In the genomic region with DNA sequence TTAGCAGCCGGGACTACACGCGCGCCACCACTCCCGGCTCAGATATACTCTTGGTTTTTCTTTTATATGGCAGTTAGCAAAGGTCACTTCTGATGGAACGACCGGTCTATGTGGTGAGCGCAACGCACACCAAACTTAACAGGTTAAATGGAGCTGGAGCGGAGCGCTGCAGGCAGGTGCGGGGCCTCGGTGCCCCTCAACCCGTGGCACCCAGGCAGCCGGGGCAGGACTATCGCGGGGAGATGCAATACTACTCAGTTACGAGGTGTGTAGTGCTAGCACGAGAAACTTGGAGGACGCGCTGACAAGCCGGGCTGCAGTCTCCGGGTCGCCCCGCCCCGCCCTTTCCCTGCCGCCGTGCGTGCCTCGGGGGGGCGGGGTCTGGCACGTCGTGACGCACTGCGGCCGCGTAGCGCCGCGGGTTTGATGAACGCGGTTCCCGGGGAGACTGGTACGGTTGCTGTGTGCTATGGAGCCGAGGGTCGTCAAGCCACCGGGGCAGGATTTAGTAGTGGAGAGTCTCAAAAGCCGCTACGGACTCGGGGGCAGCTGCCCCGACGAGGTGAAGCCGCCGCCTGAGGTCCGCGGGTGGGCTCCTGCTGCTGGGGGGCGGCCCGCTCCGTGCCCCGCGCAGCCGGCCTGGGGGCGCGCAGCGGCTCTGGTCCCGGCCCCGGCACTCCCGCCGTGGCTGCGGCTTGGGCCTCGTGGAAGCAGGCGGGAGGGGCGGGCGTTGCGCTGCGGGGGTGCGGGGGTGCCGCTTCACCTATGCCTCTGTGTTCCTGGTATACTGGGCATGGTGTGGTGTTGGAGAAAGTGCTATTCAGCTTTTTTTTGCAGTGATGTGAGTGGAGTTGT, we compare ENCODE assay signal across 8 cellular contexts. TPM values are rescaled to one million over a fixed set of nuclear protein-coding genes. Genes with fewer than 3 reads are reported as not detected.
DNase-seq lines count a peak whose midpoint lies in the region; ATAC-seq lines count a peak whose summit lies in the region.

A gene with protein sequence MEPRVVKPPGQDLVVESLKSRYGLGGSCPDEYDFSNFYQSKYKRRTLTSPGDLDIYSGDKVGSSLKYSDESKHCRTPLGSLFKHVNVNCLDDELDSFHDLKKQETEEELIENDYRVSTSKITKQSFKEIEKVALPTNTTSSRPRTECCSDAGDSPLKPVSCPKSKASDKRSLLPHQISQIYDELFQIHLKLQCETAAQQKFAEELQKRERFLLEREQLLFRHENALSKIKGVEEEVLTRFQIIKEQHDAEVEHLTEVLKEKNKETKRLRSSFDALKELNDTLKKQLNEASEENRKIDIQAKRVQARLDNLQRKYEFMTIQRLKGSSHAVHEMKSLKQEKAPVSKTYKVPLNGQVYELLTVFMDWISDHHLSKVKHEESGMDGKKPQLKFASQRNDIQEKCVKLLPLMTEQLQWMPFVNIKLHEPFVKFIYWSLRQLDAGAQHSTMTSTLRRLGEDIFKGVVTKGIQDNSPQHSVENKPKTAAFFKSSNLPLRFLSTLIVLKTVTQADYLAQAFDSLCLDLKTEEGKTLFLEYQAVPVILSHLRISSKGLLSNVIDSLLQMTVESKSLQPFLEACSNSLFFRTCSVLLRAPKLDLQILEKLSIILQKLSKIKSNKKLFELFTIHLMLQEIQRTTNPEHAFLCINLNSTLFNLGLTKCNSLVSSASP (plus strand): TSS at position 418 of the 855 bp plus-strand sequence. CDS start 52 bp downstream, at position 470.

- H3K9me3 Mint-ChIP-seq in activated T-helper 1 cell treated with anti-CD3 and anti-CD28 coated beads, Interleukin-12 subunit alpha, Interleukin-12 subunit beta, Interleukin-2, Interleukin-4 antibody, amounts not matched to agents 30 ng/mL and 10 ng/mL and 1 ng/mL, durations not matched to agents 14 hours and 24 hours and 36 hours = no peaks in the 10 kb centered on the region
- no peaks in the 10 kb centered on the region for H3K9me3 Mint-ChIP-seq in natural killer cell treated with Interleukin-12 subunit alpha and Interleukin-12 subunit beta and Interleukin-15 and Interleukin-18, amount 100 ng/mL, for 72 hours

- ATAC-seq in GM21825 (IDR thresholded peaks at IDR 0.05; ENCODE audit: unreplicated experiment) = peak; percentile 97
- peak; percentile 98 to 99 for ATAC-seq in natural killer cell treated with Interleukin-12 subunit alpha and Interleukin-12 subunit beta and Interleukin-15 and Interleukin-18, amount 100 ng/mL, for 72 hours

- peak within 1 kb of the TSS; percentile 100 for H3K27ac Mint-ChIP-seq in activated T-helper 1 cell treated with anti-CD3 and anti-CD28 coated beads, Interleukin-12 subunit alpha, Interleukin-12 subunit beta, Interleukin-2, Interleukin-4 antibody, amounts not matched to agents 30 ng/mL and 10 ng/mL and 1 ng/mL, durations not matched to agents 14 hours and 24 hours and 36 hours
- peak within 1 kb of the TSS; percentile 60 to 82 for H3K27ac Mint-ChIP-seq in natural killer cell treated with Interleukin-12 subunit alpha and Interleukin-12 subunit beta and Interleukin-15 and Interleukin-18, amount 100 ng/mL, for 72 hours

- peaks cover 30% of the 10 kb centered on the region for H3K36me3 Mint-ChIP-seq in activated T-helper 1 cell treated with anti-CD3 and anti-CD28 coated beads, Interleukin-12 subunit alpha, Interleukin-12 subunit beta, Interleukin-2, Interleukin-4 antibody, amounts not matched to agents 30 ng/mL and 10 ng/mL and 1 ng/mL, durations not matched to agents 14 hours and 24 hours and 36 hours (ENCODE audit: low read depth)
- peaks cover 18% of the 10 kb centered on the region for H3K36me3 Mint-ChIP-seq in natural killer cell treated with Interleukin-12 subunit alpha and Interleukin-12 subunit beta and Interleukin-15 and Interleukin-18, amount 100 ng/mL, for 72 hours

- H3K27me3 Mint-ChIP-seq in activated T-helper 1 cell treated with anti-CD3 and anti-CD28 coated beads, Interleukin-12 subunit alpha, Interleukin-12 subunit beta, Interleukin-2, Interleukin-4 antibody, amounts not matched to agents 30 ng/mL and 10 ng/mL and 1 ng/mL, durations not matched to agents 14 hours and 24 hours and 36 hours (ENCODE audit: insufficient read depth) = no peaks in the 10 kb centered on the region
- no peaks in the 10 kb centered on the region for H3K27me3 Mint-ChIP-seq in natural killer cell treated with Interleukin-12 subunit alpha and Interleukin-12 subunit beta and Interleukin-15 and Interleukin-18, amount 100 ng/mL, for 72 hours

- intact Hi-C loops in activated T-helper 1 cell treated with anti-CD3 and anti-CD28 coated beads, Interleukin-12 subunit alpha, Interleukin-12 subunit beta, Interleukin-2, Interleukin-4 antibody, amounts not matched to agents 30 ng/mL and 10 ng/mL and 1 ng/mL, durations not matched to agents 14 hours and 24 hours and 36 hours (cut with micrococcal nuclease) = loop anchor here (1.0 to 10.0 kb wide), 8 partner anchors 8 to 428 kb away; a partner anchor contains a TSS

- peak within 1 kb of the TSS; percentile 100 for H3K4me3 Mint-ChIP-seq in activated T-helper 1 cell treated with anti-CD3 and anti-CD28 coated beads, Interleukin-12 subunit alpha, Interleukin-12 subunit beta, Interleukin-2, Interleukin-4 antibody, amounts not matched to agents 30 ng/mL and 10 ng/mL and 1 ng/mL, durations not matched to agents 14 hours and 24 hours and 36 hours
- H3K4me3 Mint-ChIP-seq in natural killer cell treated with Interleukin-12 subunit alpha and Interleukin-12 subunit beta and Interleukin-15 and Interleukin-18, amount 100 ng/mL, for 72 hours = peak within 1 kb of the TSS; percentile 89

- H3K27ac ChIP-seq in KOPT-K1 (ENCODE audit: low read depth, low read length, poor library complexity, severe bottlenecking) = peak within 1 kb of the TSS; percentile 75

- DNase-seq in Daoy (ENCODE audit: low read depth) (peak; percentile 95), RPMI8226 (peak; percentile 96), fibroblast of peridontal ligament (ENCODE audit: extremely low read depth) (peak; percentile 69)
- DNase-seq in activated T-helper 1 cell treated with anti-CD3 and anti-CD28 coated beads, Interleukin-12 subunit alpha, Interleukin-12 subunit beta, Interleukin-2, Interleukin-4 antibody, amounts not matched to agents 30 ng/mL and 10 ng/mL and 1 ng/mL, durations not matched to agents 14 hours and 24 hours and 36 hours (ENCODE audit: low spot score) = peak; percentile 91
- peak; percentile 88 for DNase-seq in natural killer cell treated with Interleukin-12 subunit alpha and Interleukin-12 subunit beta and Interleukin-15 and Interleukin-18, amount 100 ng/mL, for 72 hours (ENCODE audit: low spot score)
- peak; percentile 89 for DNase-seq in stimulated activated naive CD4-positive, alpha-beta T cell treated with Interleukin-2 at 50 U/mL for 16 hours (lab: John Stamatoyannopoulos, UW)

- no peaks in the 10 kb centered on the region for H3K9me3 ChIP-seq in KOPT-K1 (ENCODE audit: insufficient read depth, low read length, poor library complexity, severe bottlenecking)

- H3K4me1 Mint-ChIP-seq in activated T-helper 1 cell treated with anti-CD3 and anti-CD28 coated beads, Interleukin-12 subunit alpha, Interleukin-12 subunit beta, Interleukin-2, Interleukin-4 antibody, amounts not matched to agents 30 ng/mL and 10 ng/mL and 1 ng/mL, durations not matched to agents 14 hours and 24 hours and 36 hours (ENCODE audit: low read depth) = peaks cover 24% of the 10 kb centered on the region
- H3K4me1 Mint-ChIP-seq in natural killer cell treated with Interleukin-12 subunit alpha and Interleukin-12 subunit beta and Interleukin-15 and Interleukin-18, amount 100 ng/mL, for 72 hours (ENCODE audit: low read depth in 2 of 2) = peaks cover 8 to 13% of the 10 kb centered on the region in 2 donors

- H3K36me3 ChIP-seq in KOPT-K1 (ENCODE audit: insufficient read depth, low read length) = peaks cover 65% of the 10 kb centered on the region

RNA-seq across cellular contexts. Expression of the gene that starts here (rescaled TPM):
- 28.1 and 31.3 TPM in 2 replicates for total RNA-seq in Daoy (2014; rRNA removed; shearing (Covaris generic))
- 20.0 and 23.4 TPM in 2 replicates for total RNA-seq in activated T-helper 1 cell treated with anti-CD3 and anti-CD28 coated beads, Interleukin-12 subunit alpha, Interleukin-12 subunit beta, Interleukin-2, Interleukin-4 antibody, amounts not matched to agents 30 ng/mL and 10 ng/mL and 1 ng/mL, durations not matched to agents 14 hours and 24 hours and 36 hours
- total RNA-seq in natural killer cell treated with Interleukin-12 subunit alpha and Interleukin-12 subunit beta and Interleukin-15 and Interleukin-18, amount 100 ng/mL, for 72 hours = 10 to 100 TPM in 1 of 2 donors, 1 to 10 TPM in 1; 7.7 to 15.8 TPM

Comparison
In these comparisons a context has a peak if more than half of its experiments do, and no peak if none do; other contexts are left out.
1. Peak in every context shown above with its lines: DNase-seq, ATAC-seq and H3K27ac ChIP-seq.